In genomic region chr6:169590376-169590939, GRCh38 we compare ENCODE assay signal across 22 cellular contexts.
DNase-seq lines count a peak whose midpoint lies in the region; ATAC-seq and TF ChIP-seq lines count a peak whose summit lies in the region.
"Had no signal": no experiment of that assay in that cellular context is flagged by ENCODE, and none has a peak within 500 bp of the region (broad histone marks: within the 10 kb centered on the region; RNA-seq: fewer than 3 reads in every experiment).

No MANE protein-coding gene starts in this region.

- intact Hi-C loops in upper lobe of right lung (cut with DNase I) = no loop called here
- intact Hi-C loops in body of pancreas (cut with DNase I) = no loop called here
- intact Hi-C loops in lower leg skin (cut with DNase I; ENCODE audit: low total_unique reads) = no loop called here

- H3K9me3 ChIP-seq in upper lobe of right lung = no peaks in the 10 kb centered on the region
- no peaks in the 10 kb centered on the region for H3K9me3 ChIP-seq in body of pancreas
- H3K9me3 ChIP-seq: thoracic aorta had no signal

- DNase-seq in activated naive CD8-positive, alpha-beta T cell treated with anti-CD3 and anti-CD28 coated beads for 36 hours = no peak
- DNase-seq in central memory CD8-positive, alpha-beta T cell (ENCODE audit: low spot score in 2 of 2) = no peak
- no peak for DNase-seq in natural killer cell treated with Interleukin-12 subunit alpha and Interleukin-12 subunit beta and Interleukin-15 and Interleukin-18, amount 100 ng/mL, for 72 hours (ENCODE audit: low spot score)
- DNase-seq in upper lobe of right lung = no peak
- DNase-seq in activated naive CD4-positive, alpha-beta T cell treated with anti-CD3 and anti-CD28 coated beads, Interleukin-2, amount 10 ng/mL, durations not matched to agents 7 days and 5 days = no peak
- DNase-seq in body of pancreas = no peak
- no peak for DNase-seq in lower leg skin (ENCODE audit: low spot score in 2 of 2)
- DNase-seq: activated CD4-positive, alpha-beta memory T cell treated with anti-CD3 and anti-CD28 coated beads, Interleukin-2, amount 10 ng/mL, durations not matched to agents 7 days and 5 days; activated naive CD8-positive, alpha-beta T cell treated with anti-CD3 and anti-CD28 coated beads, Interleukin-2, amount 10 ng/mL, durations not matched to agents 7 days and 5 days; activated T-cell treated with anti-CD3 and anti-CD28 coated beads, Interleukin-2, amount 50 U/mL, for 1 hour; DMS53; erythroblast; left ventricle myocardium inferior; NCI-H1417 treated with DMSO at 0.1 percent for 48 hours; NCI-H226; posterior cingulate gyrus; stimulated activated CD4-positive, alpha-beta T cell treated with anti-CD3 and anti-CD28 coated beads, Interleukin-4, amount 100 ng/mL, for 4 hours had no signal

- CTCF ChIA-PET in activated naive CD4-positive, alpha-beta T cell treated with anti-CD3 and anti-CD28 coated beads, Interleukin-2, amount 10 ng/mL, durations not matched to agents 7 days and 5 days (lab: Charles Lee) = no interaction called here

- TF ChIP-seq POLR2A in body of pancreas (IDR thresholded peaks at IDR 0.05) (no peak), lower leg skin (IDR thresholded peaks at IDR 0.05) (no peak)

- H3K36me3 Mint-ChIP-seq in activated naive CD8-positive, alpha-beta T cell = peaks cover 7% of the 10 kb centered on the region
- H3K36me3 Mint-ChIP-seq in activated naive CD8-positive, alpha-beta T cell treated with anti-CD3 and anti-CD28 coated beads for 36 hours = peaks cover 13% of the 10 kb centered on the region
- peaks cover 5% of the 10 kb centered on the region for H3K36me3 Mint-ChIP-seq in central memory CD8-positive, alpha-beta T cell (ENCODE audit: insufficient read depth)
- no peaks in the 10 kb centered on the region for H3K36me3 Mint-ChIP-seq in natural killer cell treated with Interleukin-12 subunit alpha and Interleukin-12 subunit beta and Interleukin-15 and Interleukin-18, amount 100 ng/mL, for 72 hours
- H3K36me3 Mint-ChIP-seq in activated naive CD4-positive, alpha-beta T cell treated with anti-CD3 and anti-CD28 coated beads, Interleukin-2, amount 10 ng/mL, durations not matched to agents 7 days and 5 days = no peaks in the 10 kb centered on the region

- H3K27me3 ChIP-seq in upper lobe of right lung = no peaks in the 10 kb centered on the region
- H3K27me3 ChIP-seq in body of pancreas = no peaks in the 10 kb centered on the region

- H3K36me3 ChIP-seq in upper lobe of right lung = no peaks in the 10 kb centered on the region
- H3K36me3 ChIP-seq in body of pancreas (replicated peaks in 1 of 2; ENCODE audit: insufficient read depth in 1 of 2, low read depth in 2 of 2) = no peaks in the 10 kb centered on the region
- H3K36me3 ChIP-seq: left ventricle myocardium inferior, thoracic aorta had no signal

- H3K27me3 Mint-ChIP-seq in activated naive CD8-positive, alpha-beta T cell = no peaks in the 10 kb centered on the region
- H3K27me3 Mint-ChIP-seq in activated naive CD8-positive, alpha-beta T cell treated with anti-CD3 and anti-CD28 coated beads for 36 hours = peaks cover 9% of the 10 kb centered on the region
- no peaks in the 10 kb centered on the region for H3K27me3 Mint-ChIP-seq in central memory CD8-positive, alpha-beta T cell
- no peaks in the 10 kb centered on the region for H3K27me3 Mint-ChIP-seq in natural killer cell treated with Interleukin-12 subunit alpha and Interleukin-12 subunit beta and Interleukin-15 and Interleukin-18, amount 100 ng/mL, for 72 hours
- H3K27me3 Mint-ChIP-seq in activated naive CD4-positive, alpha-beta T cell treated with anti-CD3 and anti-CD28 coated beads, Interleukin-2, amount 10 ng/mL, durations not matched to agents 7 days and 5 days = no peaks in the 10 kb centered on the region
- H3K27me3 Mint-ChIP-seq: activated CD4-positive, alpha-beta memory T cell treated with anti-CD3 and anti-CD28 coated beads, Interleukin-2, amount 10 ng/mL, durations not matched to agents 7 days and 5 days; activated naive CD8-positive, alpha-beta T cell treated with anti-CD3 and anti-CD28 coated beads, Interleukin-2, amount 10 ng/mL, durations not matched to agents 7 days and 5 days had no signal

- no peak overlapping the region for H3K4me3 ChIP-seq in upper lobe of right lung
- no peak overlapping the region for H3K4me3 ChIP-seq in body of pancreas
- no peak overlapping the region for H3K4me3 ChIP-seq in lower leg skin (ENCODE audit: low read depth, poor library complexity, severe bottlenecking)
- H3K4me3 ChIP-seq: left ventricle myocardium inferior, skin epidermis had no signal

- no peak for ATAC-seq in central memory CD8-positive, alpha-beta T cell (replicated peaks; ENCODE audit: extremely low read depth, poor library complexity, severe bottlenecking)
- ATAC-seq in natural killer cell treated with Interleukin-12 subunit alpha and Interleukin-12 subunit beta and Interleukin-15 and Interleukin-18, amount 100 ng/mL, for 72 hours = no peak
- ATAC-seq in upper lobe of right lung (no peak), body of pancreas (no peak)

- TF ChIP-seq CTCF in upper lobe of right lung (IDR thresholded peaks at IDR 0.05) = no peak
- no peak for TF ChIP-seq CTCF in body of pancreas (IDR thresholded peaks at IDR 0.05)
- no peak for TF ChIP-seq CTCF in lower leg skin (IDR thresholded peaks at IDR 0.05)

- peak overlapping the region; percentile 70 for H3K27ac Mint-ChIP-seq in activated naive CD8-positive, alpha-beta T cell
- no peak overlapping the region for H3K27ac Mint-ChIP-seq in activated naive CD8-positive, alpha-beta T cell treated with anti-CD3 and anti-CD28 coated beads for 36 hours
- peak overlapping the region; percentile 86 for H3K27ac Mint-ChIP-seq in central memory CD8-positive, alpha-beta T cell (ENCODE audit: low read depth)
- H3K27ac Mint-ChIP-seq in natural killer cell treated with Interleukin-12 subunit alpha and Interleukin-12 subunit beta and Interleukin-15 and Interleukin-18, amount 100 ng/mL, for 72 hours = peak overlapping the region; percentile 65 to 74
- H3K27ac Mint-ChIP-seq in activated naive CD4-positive, alpha-beta T cell treated with anti-CD3 and anti-CD28 coated beads, Interleukin-2, amount 10 ng/mL, durations not matched to agents 7 days and 5 days = no peak overlapping the region
- H3K27ac Mint-ChIP-seq: activated CD4-positive, alpha-beta memory T cell treated with anti-CD3 and anti-CD28 coated beads, Interleukin-2, amount 10 ng/mL, durations not matched to agents 7 days and 5 days; HFFc6 had no signal

- H3K4me3 Mint-ChIP-seq in activated naive CD8-positive, alpha-beta T cell = peak overlapping the region; percentile 27
- no peak overlapping the region for H3K4me3 Mint-ChIP-seq in activated naive CD8-positive, alpha-beta T cell treated with anti-CD3 and anti-CD28 coated beads for 36 hours
- peak overlapping the region; percentile 58 for H3K4me3 Mint-ChIP-seq in central memory CD8-positive, alpha-beta T cell
- peak overlapping the region; percentile 47 for H3K4me3 Mint-ChIP-seq in natural killer cell treated with Interleukin-12 subunit alpha and Interleukin-12 subunit beta and Interleukin-15 and Interleukin-18, amount 100 ng/mL, for 72 hours
- H3K4me3 Mint-ChIP-seq in activated naive CD4-positive, alpha-beta T cell treated with anti-CD3 and anti-CD28 coated beads, Interleukin-2, amount 10 ng/mL, durations not matched to agents 7 days and 5 days = no peak overlapping the region
- H3K4me3 Mint-ChIP-seq: activated CD4-positive, alpha-beta memory T cell treated with anti-CD3 and anti-CD28 coated beads, Interleukin-2, amount 10 ng/mL, durations not matched to agents 7 days and 5 days; HFFc6 had no signal

- H3K4me1 ChIP-seq in upper lobe of right lung (peaks cover 10% of the 10 kb centered on the region), body of pancreas (no peaks in the 10 kb centered on the region)
- H3K4me1 ChIP-seq: left ventricle myocardium inferior had no signal

- H3K27ac ChIP-seq in upper lobe of right lung (peak overlapping the region; percentile 37), body of pancreas (peak overlapping the region in 1 of 4 donors; percentile 22)
- H3K27ac ChIP-seq: C4-2B, left ventricle myocardium inferior, thoracic aorta had no signal

- H3K9me3 Mint-ChIP-seq in activated naive CD8-positive, alpha-beta T cell (ENCODE audit: low read depth) = peaks cover 4% of the 10 kb centered on the region
- peaks cover 4% of the 10 kb centered on the region for H3K9me3 Mint-ChIP-seq in activated naive CD8-positive, alpha-beta T cell treated with anti-CD3 and anti-CD28 coated beads for 36 hours
- no peaks in the 10 kb centered on the region for H3K9me3 Mint-ChIP-seq in central memory CD8-positive, alpha-beta T cell
- no peaks in the 10 kb centered on the region for H3K9me3 Mint-ChIP-seq in natural killer cell treated with Interleukin-12 subunit alpha and Interleukin-12 subunit beta and Interleukin-15 and Interleukin-18, amount 100 ng/mL, for 72 hours
- H3K9me3 Mint-ChIP-seq in activated naive CD4-positive, alpha-beta T cell treated with anti-CD3 and anti-CD28 coated beads, Interleukin-2, amount 10 ng/mL, durations not matched to agents 7 days and 5 days = no peaks in the 10 kb centered on the region
- H3K9me3 Mint-ChIP-seq: HFFc6 had no signal

- H3K4me1 Mint-ChIP-seq in activated naive CD8-positive, alpha-beta T cell (ENCODE audit: low read depth) = peaks cover 31% of the 10 kb centered on the region
- H3K4me1 Mint-ChIP-seq in activated naive CD8-positive, alpha-beta T cell treated with anti-CD3 and anti-CD28 coated beads for 36 hours = peaks cover 27% of the 10 kb centered on the region
- H3K4me1 Mint-ChIP-seq in central memory CD8-positive, alpha-beta T cell = peaks cover 32% of the 10 kb centered on the region
- peaks cover 15 to 31% of the 10 kb centered on the region in 2 donors for H3K4me1 Mint-ChIP-seq in natural killer cell treated with Interleukin-12 subunit alpha and Interleukin-12 subunit beta and Interleukin-15 and Interleukin-18, amount 100 ng/mL, for 72 hours (ENCODE audit: low read depth in 2 of 2)
- H3K4me1 Mint-ChIP-seq in activated naive CD4-positive, alpha-beta T cell treated with anti-CD3 and anti-CD28 coated beads, Interleukin-2, amount 10 ng/mL, durations not matched to agents 7 days and 5 days = peaks cover 13% of the 10 kb centered on the region

- 87% methylated on average over 10 of the region's 10 CpGs for WGBS in body of pancreas, 2 donors
- 90 to 91% methylated on average over 10 of the region's 10 CpGs for WGBS in lower leg skin, 2 donors

Comparison
In these comparisons a context has a peak if more than half of its experiments do, and no peak if none do; other contexts are left out.
1. H3K27ac Mint-ChIP-seq: peak in activated naive CD8-positive, alpha-beta T cell (single experiment), central memory CD8-positive, alpha-beta T cell (single experiment) and natural killer cell treated with Interleukin-12 subunit alpha and Interleukin-12 subunit beta and Interleukin-15 and Interleukin-18, amount 100 ng/mL, for 72 hours (2 of 2); none in activated naive CD8-positive, alpha-beta T cell treated with anti-CD3 and anti-CD28 coated beads for 36 hours (single experiment) and activated naive CD4-positive, alpha-beta T cell treated with anti-CD3 and anti-CD28 coated beads, Interleukin-2, amount 10 ng/mL, durations not matched to agents 7 days and 5 days (single experiment).
2. H3K4me3 Mint-ChIP-seq: peak in activated naive CD8-positive, alpha-beta T cell (single experiment), central memory CD8-positive, alpha-beta T cell (single experiment) and natural killer cell treated with Interleukin-12 subunit alpha and Interleukin-12 subunit beta and Interleukin-15 and Interleukin-18, amount 100 ng/mL, for 72 hours (single experiment); none in activated naive CD8-positive, alpha-beta T cell treated with anti-CD3 and anti-CD28 coated beads for 36 hours (single experiment) and activated naive CD4-positive, alpha-beta T cell treated with anti-CD3 and anti-CD28 coated beads, Interleukin-2, amount 10 ng/mL, durations not matched to agents 7 days and 5 days (single experiment).